In the genomic region with DNA sequence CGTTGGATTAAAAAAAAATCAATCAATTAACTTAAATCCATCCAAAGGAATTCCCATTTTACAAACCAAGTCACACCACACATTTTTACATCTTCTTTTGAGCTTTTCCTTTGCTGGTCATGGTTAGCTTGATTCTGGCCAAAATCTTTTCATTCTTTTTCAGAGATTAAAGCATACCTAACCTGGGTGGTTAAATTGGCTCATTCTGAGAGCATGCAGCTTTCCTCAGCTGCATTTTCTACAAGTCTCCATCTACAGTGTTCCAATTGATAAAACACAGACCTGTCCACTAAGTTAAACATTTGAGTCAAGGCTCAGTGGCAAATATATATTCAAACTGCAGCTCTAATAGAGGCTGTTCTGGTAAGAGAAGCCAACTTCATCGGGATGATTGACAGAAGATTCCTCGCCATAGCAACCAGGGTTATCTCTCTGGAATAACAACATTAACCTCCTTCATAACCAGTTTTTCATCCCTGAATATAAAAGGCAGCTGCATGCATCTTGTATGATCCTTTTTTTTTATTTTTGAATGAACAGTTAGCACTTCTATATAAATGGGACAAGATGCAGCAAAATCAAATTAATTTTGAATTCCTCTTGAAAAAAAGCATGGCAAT, we compare ENCODE assay signal across 20 cellular contexts.
A peak's percentile ranks its signal among the peaks of the same experiment; 100 is the strongest.
DNase-seq lines count a peak whose midpoint lies in the region; ATAC-seq, FAIRE-seq and TF ChIP-seq lines count a peak whose summit lies in the region.
"Had no signal": no experiment of that assay in that cellular context is flagged by ENCODE, and none has a peak within 500 bp of the region (broad histone marks: within the 10 kb centered on the region; RNA-seq: fewer than 3 reads in every experiment).

No MANE protein-coding gene starts in this region.

- no peaks in the 10 kb centered on the region for H3K79me2 ChIP-seq in DOHH2 (ENCODE audit: control insufficient read depth, low read length)
- no peaks in the 10 kb centered on the region for H3K79me2 ChIP-seq in astrocyte (ENCODE audit: insufficient read depth, low read length)

- H3K9me3 ChIP-seq in DOHH2 (ENCODE audit: control insufficient read depth, insufficient read depth, low read length) (no peaks in the 10 kb centered on the region), astrocyte (ENCODE audit: insufficient read depth, low read depth, low read length) (no peaks in the 10 kb centered on the region), muscle layer of colon (ENCODE audit: low read length) (no peaks in the 10 kb centered on the region)

- H3F3A ChIP-seq in DOHH2 (ENCODE audit: control insufficient read depth, insufficient read depth): peaks cover 11% of the 10 kb centered on the region; the same call in 1 of the 2 replicates

- no peaks in the 10 kb centered on the region for H3K36me3 ChIP-seq in DOHH2 (ENCODE audit: control insufficient read depth, low read length)
- H3K36me3 ChIP-seq in astrocyte (ENCODE audit: insufficient read depth, low read length): no peaks in the 10 kb centered on the region
- H3K36me3 ChIP-seq in muscle layer of colon (ENCODE audit: insufficient read depth, low read length): no peaks in the 10 kb centered on the region

- H3K9ac ChIP-seq in astrocyte (ENCODE audit: low read length) (no peak overlapping the region), muscle layer of colon (ENCODE audit: low read length) (no peak overlapping the region)

- H3K4me1 ChIP-seq in DOHH2 (ENCODE audit: control insufficient read depth, low read length) (peaks cover 63% of the 10 kb centered on the region), astrocyte (ENCODE audit: insufficient read depth, low read length) (peaks cover 4% of the 10 kb centered on the region), muscle layer of colon (ENCODE audit: insufficient read depth, low read length) (peaks cover 37% of the 10 kb centered on the region)

- H3K36me3 Mint-ChIP-seq in astrocyte (ENCODE audit: low read depth, unreplicated experiment): no peaks in the 10 kb centered on the region
- H3K36me3 Mint-ChIP-seq in effector memory CD8-positive, alpha-beta T cell (ENCODE audit: insufficient read depth): no peaks in the 10 kb centered on the region

- H3K27ac ChIP-seq in DOHH2 (ENCODE audit: low read depth, low read length): peak overlapping the region; percentile 93
- H3K27ac ChIP-seq in astrocyte (ENCODE audit: low read depth, low read length): no peak overlapping the region
- H3K27ac ChIP-seq in muscle layer of colon (ENCODE audit: low read depth, low read length): peak overlapping the region; percentile 12

- H3K27ac Mint-ChIP-seq in astrocyte (ENCODE audit: unreplicated experiment): no peak overlapping the region
- no peak overlapping the region for H3K27ac Mint-ChIP-seq in effector memory CD8-positive, alpha-beta T cell
- H3K27ac Mint-ChIP-seq: CD4-positive, alpha-beta T cell had no signal

- no peak overlapping the region for H3K4me3 Mint-ChIP-seq in astrocyte (ENCODE audit: unreplicated experiment)
- no peak overlapping the region for H3K4me3 Mint-ChIP-seq in effector memory CD8-positive, alpha-beta T cell
- H3K4me3 Mint-ChIP-seq: CD4-positive, alpha-beta T cell had no signal

- TF ChIP-seq CTCF in DOHH2 (IDR thresholded peaks at IDR 0.05; ENCODE audit: low read depth, low read length, poor library complexity, severe bottlenecking) (no peak), astrocyte (IDR thresholded peaks at IDR 0.05; ENCODE audit: insufficient read depth, low read depth, low read length) (no peak)

- no peak for ATAC-seq in HG03025 (IDR thresholded peaks at IDR 0.05; ENCODE audit: low FRiP score, unreplicated experiment)
- no peak for ATAC-seq in effector memory CD8-positive, alpha-beta T cell (replicated peaks)
- ATAC-seq: GM12878 had no signal

- H3K9me3 Mint-ChIP-seq in astrocyte (ENCODE audit: unreplicated experiment): no peaks in the 10 kb centered on the region
- no peaks in the 10 kb centered on the region for H3K9me3 Mint-ChIP-seq in effector memory CD8-positive, alpha-beta T cell
- H3K9me3 Mint-ChIP-seq: CD4-positive, alpha-beta T cell had no signal

- DNase-seq in HEK293T (ENCODE audit: extremely low spot score): no peak
- DNase-seq in astrocyte (ENCODE audit: low read depth): peak; percentile 16
- no peak for DNase-seq in effector memory CD8-positive, alpha-beta T cell
- no peak for DNase-seq in anterior cingulate cortex (lab: John Stamatoyannopoulos, UW)
- DNase-seq: CD4-positive, alpha-beta T cell; DMS79 treated with DMSO at 0.1 percent for 48 hours; Kasumi-1; MM.1S; NCI-H1092 treated with DMSO at 0.1 percent for 48 hours; NCI-H2107; OCI-M1; RPMI8226; SIG-M5; T-helper 2 cell had no signal

- POLR2A ChIA-PET in HEK293T (lab: Yijun Ruan, JAX): no interaction called here

- H3K27me3 Mint-ChIP-seq in astrocyte (ENCODE audit: low read depth, unreplicated experiment): peaks cover 7% of the 10 kb centered on the region
- H3K27me3 Mint-ChIP-seq in effector memory CD8-positive, alpha-beta T cell: peaks cover 7 to 21% of the 10 kb centered on the region in 2 donors

- H3K4me3 ChIP-seq in DOHH2 (ENCODE audit: low read length): peak overlapping the region; percentile 52; the same call in 1 of the 2 replicates
- H3K4me3 ChIP-seq in astrocyte (ENCODE audit: insufficient read depth, low read depth, low read length): no peak overlapping the region
- H3K4me3 ChIP-seq in muscle layer of colon (ENCODE audit: low read depth in 1 of 2, low read length in 2 of 2): peak overlapping the region in 1 of 2 donors; percentile 44
- H3K4me3 ChIP-seq: GM12878 had no signal

- no peaks in the 10 kb centered on the region for H3K9me2 ChIP-seq in DOHH2 (replicated peaks; ENCODE audit: control insufficient read depth, low read length)

- CTCF ChIA-PET in HEK293T (lab: Yijun Ruan, JAX): interaction anchor here (0.6 kb wide), 1 partner anchor 184 kb away, joined by 4 read pairs; no protein-coding TSS in a partner anchor

- H3K4me1 Mint-ChIP-seq in astrocyte (ENCODE audit: low read depth, unreplicated experiment): peaks cover 15% of the 10 kb centered on the region
- H3K4me1 Mint-ChIP-seq in effector memory CD8-positive, alpha-beta T cell (ENCODE audit: low read depth in 2 of 2): peaks cover 6 to 14% of the 10 kb centered on the region in 2 donors

- H2AFZ ChIP-seq in astrocyte (ENCODE audit: low read depth, low read length): no peak overlapping the region

- no peak for FAIRE-seq in astrocyte (lab: Jason Lieb, UNC)
- FAIRE-seq: G401.6, GM12878, H54 had no signal

- peak overlapping the region; percentile 72 for H3K4me2 ChIP-seq in DOHH2 (ENCODE audit: low read length)
- no peak overlapping the region for H3K4me2 ChIP-seq in astrocyte (ENCODE audit: low read length)

- H4K20me1 ChIP-seq in DOHH2 (ENCODE audit: control insufficient read depth, insufficient read depth, low read depth, low read length) (no peaks in the 10 kb centered on the region), astrocyte (ENCODE audit: insufficient read depth, low read length) (no peaks in the 10 kb centered on the region)

- H3K27me3 ChIP-seq in DOHH2 (ENCODE audit: control insufficient read depth, low read length): no peaks in the 10 kb centered on the region
- peaks cover 17% of the 10 kb centered on the region for H3K27me3 ChIP-seq in astrocyte (ENCODE audit: insufficient read depth, low read length)
- no peaks in the 10 kb centered on the region for H3K27me3 ChIP-seq in muscle layer of colon (ENCODE audit: control insufficient read depth in 1 of 2, insufficient read depth in 2 of 2, low read length in 2 of 2)

TF ChIP-seq in HEK293T, 16 proteins besides CTCF, POLR2A, EP300 and RAD21:
- TF ChIP-seq, protein P1, sequence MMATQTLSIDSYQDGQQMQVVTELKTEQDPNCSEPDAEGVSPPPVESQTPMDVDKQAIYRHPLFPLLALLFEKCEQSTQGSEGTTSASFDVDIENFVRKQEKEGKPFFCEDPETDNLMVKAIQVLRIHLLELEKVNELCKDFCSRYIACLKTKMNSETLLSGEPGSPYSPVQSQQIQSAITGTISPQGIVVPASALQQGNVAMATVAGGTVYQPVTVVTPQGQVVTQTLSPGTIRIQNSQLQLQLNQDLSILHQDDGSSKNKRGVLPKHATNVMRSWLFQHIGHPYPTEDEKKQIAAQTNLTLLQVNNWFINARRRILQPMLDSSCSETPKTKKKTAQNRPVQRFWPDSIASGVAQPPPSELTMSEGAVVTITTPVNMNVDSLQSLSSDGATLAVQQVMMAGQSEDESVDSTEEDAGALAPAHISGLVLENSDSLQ (IDR thresholded peaks at IDR 0.05): peak; percentile 71
- TF ChIP-seq HDGF (IDR thresholded peaks at IDR 0.05; ENCODE audit: borderline replicate concordance): no peak
